Comparison of ENCODE assay signal across 8 cellular contexts in the genomic region with DNA sequence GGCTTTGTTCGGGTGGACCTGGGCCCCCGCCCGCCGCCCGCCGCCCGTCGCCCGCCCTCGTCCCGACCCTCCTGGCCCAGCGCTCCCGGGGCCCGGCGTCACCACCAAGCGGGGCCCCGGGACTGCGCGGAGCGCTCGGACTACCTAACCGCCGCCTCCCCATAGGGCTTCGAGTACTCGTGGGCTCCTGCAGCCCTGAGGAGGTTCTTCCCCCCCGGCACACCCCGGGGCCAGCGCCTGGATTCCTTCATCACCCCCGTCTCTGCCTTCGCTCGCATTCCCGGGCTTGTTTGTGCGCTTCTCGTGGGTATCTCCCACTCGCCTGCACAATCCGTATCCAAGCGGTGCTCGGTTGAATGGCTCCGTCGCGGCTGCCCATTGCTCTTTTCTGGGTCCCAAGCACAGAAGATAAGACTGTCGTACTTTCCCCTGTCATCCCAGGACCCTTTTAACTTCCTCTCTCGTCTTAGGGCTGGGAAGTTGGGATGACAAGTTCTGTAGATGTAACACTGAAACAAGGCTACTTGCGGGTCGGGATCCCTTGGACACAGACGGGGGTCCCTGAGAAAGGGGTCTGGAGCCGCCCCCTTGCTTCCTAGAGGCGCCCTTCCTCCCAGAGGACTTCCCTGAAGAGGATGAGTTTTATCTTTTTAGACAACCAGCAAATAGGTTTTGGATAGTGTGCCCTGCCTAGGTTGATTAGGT. TPM values are rescaled to one million over a fixed set of nuclear protein-coding genes. Genes with fewer than 3 reads are reported as not detected.
A peak's percentile ranks its signal among the peaks of the same experiment; 100 is the strongest.
DNase-seq lines count a peak whose midpoint lies in the region; ATAC-seq and TF ChIP-seq lines count a peak whose summit lies in the region.

No MANE protein-coding gene starts in this region.

- TF ChIP-seq CTCF in astrocyte of the cerebellum (IDR thresholded peaks at IDR 0.05; ENCODE audit: low read depth, low read length, missing control alignments) (no peak), gastrocnemius medialis (IDR thresholded peaks at IDR 0.05 in 4 of 5, conservative IDR thresholded peaks at IDR 0.05 in 1 of 5) (no peak)

- DNase-seq in AG08395 (ENCODE audit: low spot score) (peak; percentile 53), NCI-H526 (lab: John Stamatoyannopoulos, UW) (peak; percentile 37 to 73), astrocyte of the cerebellum (ENCODE audit: low read depth) (no peak), gastrocnemius medialis (no peak), NCI-H128 (lab: John Stamatoyannopoulos, UW; ENCODE audit: unreplicated experiment) (no peak)

- H3K4me1 ChIP-seq in iPS-15b (ENCODE audit: control insufficient read depth, insufficient read depth, low read length): peaks cover 4% of the 10 kb centered on the region
- peaks cover 5 to 10% of the 10 kb centered on the region in 2 donors for H3K4me1 ChIP-seq in gastrocnemius medialis

- intact Hi-C loops in gastrocnemius medialis (cut with DNase I; ENCODE audit: low total_unique reads): loop anchor here (1.0 to 2.0 kb wide), 3 partner anchors 63 to 214 kb away; a partner anchor contains a TSS

- peaks cover 7% of the 10 kb centered on the region for H3K36me3 ChIP-seq in iPS-15b (ENCODE audit: control insufficient read depth, insufficient read depth, low read length)
- H3K36me3 ChIP-seq in gastrocnemius medialis: peaks cover 0 to 9% of the 10 kb centered on the region in 2 donors

- H3K9ac ChIP-seq in iPS-15b (ENCODE audit: low read depth, low read length): peak overlapping the region; percentile 65

- peak; percentile 58 for ATAC-seq in GM18502 (IDR thresholded peaks at IDR 0.05; ENCODE audit: poor library complexity, unreplicated experiment)
- peak; percentile 38 for ATAC-seq in HG02884 (IDR thresholded peaks at IDR 0.05; ENCODE audit: unreplicated experiment)
- ATAC-seq in gastrocnemius medialis: peak; percentile 62 to 79

- H3K9me3 ChIP-seq in iPS-15b (ENCODE audit: control insufficient read depth, insufficient read depth, low read length) (no peaks in the 10 kb centered on the region), gastrocnemius medialis (no peaks in the 10 kb centered on the region)

- H3K27ac ChIP-seq in gastrocnemius medialis: peak overlapping the region; percentile 79 to 90 (median 87)

- in situ Hi-C loops in astrocyte of the cerebellum (cut with HindIII; ENCODE audit: low sequenced_read_pairs) (no loop called here), gastrocnemius medialis (cut with MboI; ENCODE audit: low sequenced_read_pairs in 4 of 4) (no loop called here)

- H3K27me3 ChIP-seq in iPS-15b (ENCODE audit: control insufficient read depth, insufficient read depth, low read length) (no peaks in the 10 kb centered on the region), gastrocnemius medialis (no peaks in the 10 kb centered on the region)

- no peak for TF ChIP-seq POLR2A in gastrocnemius medialis (IDR thresholded peaks at IDR 0.05)

- H3K4me3 ChIP-seq in astrocyte of the cerebellum (ENCODE audit: low read depth, low read length) (peak overlapping the region; percentile 96), iPS-15b (ENCODE audit: low read depth, low read length) (peak overlapping the region; percentile 85), gastrocnemius medialis (peak overlapping the region; percentile 73 to 96 (median 91))

RNA-seq across cellular contexts. Expression of a gene that starts 0.6 kb away (rescaled TPM):
- 10 to 100 TPM in 1 of 4 donors, 1 to 10 TPM in 3; 6.5 to 17.5 (median 8.4) TPM for total RNA-seq in gastrocnemius medialis

Comparison
In these comparisons a context has a peak if more than half of its experiments do, and no peak if none do; other contexts are left out.
1. DNase-seq: peak in AG08395 (single experiment) and NCI-H526 (2 of 2); none in astrocyte of the cerebellum (single experiment), gastrocnemius medialis (0 of 2) and NCI-H128 (single experiment).
2. Peak in every context shown above with its lines, with median percentiles within 50 percentile points of each other: ATAC-seq and H3K4me3 ChIP-seq.